8 cellular contexts compared by ENCODE assay signal in genomic region chrX:75273483-75273882, GRCh38. TPM values are rescaled to one million over a fixed set of nuclear protein-coding genes. Genes with fewer than 3 reads are reported as not detected.
DNase-seq lines count a peak whose midpoint lies in the region; ATAC-seq, FAIRE-seq and TF ChIP-seq lines count a peak whose summit lies in the region.

No MANE protein-coding gene starts in this region.

- H3K4ac ChIP-seq in mesenchymal stem cell (ENCODE audit: low read depth in 1 of 2, low read length in 2 of 2) = no peak overlapping the region

- no peaks in the 10 kb centered on the region for H3K9me3 ChIP-seq in CD4-positive, CD25-positive, alpha-beta regulatory T cell (ENCODE audit: control insufficient read depth in 2 of 2, low read length in 2 of 2)
- H3K9me3 ChIP-seq in mesenchymal stem cell (ENCODE audit: control insufficient read depth, low read length) = no peaks in the 10 kb centered on the region
- no peaks in the 10 kb centered on the region for H3K9me3 ChIP-seq in vagina

- H3K18ac ChIP-seq in mesenchymal stem cell (ENCODE audit: low read depth in 1 of 2, low read length in 2 of 2) = no peak overlapping the region

- no peak for TF ChIP-seq CTCF in vagina (IDR thresholded peaks at IDR 0.05)

- DNase-seq in CD4-positive, CD25-positive, alpha-beta regulatory T cell = no peak
- DNase-seq in LoVo (ENCODE audit: low spot score) = peak; percentile 0
- DNase-seq in caudate nucleus (lab: John Stamatoyannopoulos, UW) = peak in 2 of 61 donors; percentile 1 to 12
- DNase-seq in mesenchymal stem cell = peak; percentile 47
- DNase-seq in vagina (ENCODE audit: extremely low spot score in 2 of 2) = no peak
- no peak for DNase-seq in NCI-H2029 (lab: John Stamatoyannopoulos, UW)
- DNase-seq in GM12891 (ENCODE audit: insufficient read length, low spot score) = no peak

- peak overlapping the region; percentile 62 for H3K4me2 ChIP-seq in mesenchymal stem cell (ENCODE audit: low read length, poor library complexity, severe bottlenecking)

- no peak for FAIRE-seq in GM12891 (lab: Jason Lieb, UNC)

- H3K4me3 Mint-ChIP-seq in CD4-positive, CD25-positive, alpha-beta regulatory T cell = peak overlapping the region; percentile 90 to 97 (median 92)

- peaks cover 7 to 45% (median 26%) of the 10 kb centered on the region in 4 donors for H3K4me1 Mint-ChIP-seq in CD4-positive, CD25-positive, alpha-beta regulatory T cell

- H3K27ac Mint-ChIP-seq in CD4-positive, CD25-positive, alpha-beta regulatory T cell = peak overlapping the region; percentile 93 to 96 (median 96)

- H2AK5ac ChIP-seq in mesenchymal stem cell (ENCODE audit: low read length, severe bottlenecking) = no peak overlapping the region

- TF ChIP-seq POLR2A in vagina (IDR thresholded peaks at IDR 0.05) = no peak
- TF ChIP-seq POLR2A in GM12891 (IDR thresholded peaks at IDR 0.05; ENCODE audit: low read depth, low read length) = no peak

- peak; percentile 33 to 35 for ATAC-seq in CD4-positive, CD25-positive, alpha-beta regulatory T cell (ENCODE audit: low read depth in 2 of 2)
- ATAC-seq in GM21390 (IDR thresholded peaks at IDR 0.05; ENCODE audit: unreplicated experiment) = peak; percentile 12

- peak overlapping the region; percentile 87 for H3K4me3 ChIP-seq in CD4-positive, CD25-positive, alpha-beta regulatory T cell (ENCODE audit: low read depth, low read length)
- H3K4me3 ChIP-seq in mesenchymal stem cell (ENCODE audit: insufficient read depth in 1 of 2, low read depth in 1 of 2, low read length in 2 of 2) = peak overlapping the region in 1 of 2 experiments; percentile 90
- peak overlapping the region; percentile 53 to 58 for H3K4me3 ChIP-seq in vagina

- H3K27me3 ChIP-seq in CD4-positive, CD25-positive, alpha-beta regulatory T cell (ENCODE audit: control insufficient read depth, insufficient read depth, low read length) = no peaks in the 10 kb centered on the region
- H3K27me3 ChIP-seq in mesenchymal stem cell (ENCODE audit: control insufficient read depth in 1 of 2, insufficient read depth in 1 of 2, low read length in 2 of 2) = no peaks in the 10 kb centered on the region
- no peaks in the 10 kb centered on the region for H3K27me3 ChIP-seq in vagina

- peak overlapping the region; percentile 98 for H3K9ac ChIP-seq in mesenchymal stem cell (ENCODE audit: low read length)

- H3K36me3 ChIP-seq in CD4-positive, CD25-positive, alpha-beta regulatory T cell (ENCODE audit: control insufficient read depth, insufficient read depth, low read length) = no peaks in the 10 kb centered on the region
- H3K36me3 ChIP-seq in mesenchymal stem cell (ENCODE audit: control insufficient read depth in 1 of 2, insufficient read depth in 2 of 2, low read depth in 1 of 2, low read length in 2 of 2) = no peaks in the 10 kb centered on the region
- H3K36me3 ChIP-seq in vagina = no peaks in the 10 kb centered on the region

- no peak overlapping the region for H2BK5ac ChIP-seq in mesenchymal stem cell (ENCODE audit: low read depth, low read length, poor library complexity, severe bottlenecking)

- H3K23ac ChIP-seq in mesenchymal stem cell (ENCODE audit: low read length in 2 of 2) = no peak overlapping the region

- no peaks in the 10 kb centered on the region for H3K36me3 Mint-ChIP-seq in CD4-positive, CD25-positive, alpha-beta regulatory T cell

- 56% methylated on average over 6 of the region's 7 CpGs for WGBS in mesenchymal stem cell

- no peaks in the 10 kb centered on the region for H3K27me3 Mint-ChIP-seq in CD4-positive, CD25-positive, alpha-beta regulatory T cell

- H3K14ac ChIP-seq in mesenchymal stem cell (ENCODE audit: low read length in 2 of 2) = no peak overlapping the region

- H2BK12ac ChIP-seq in mesenchymal stem cell (ENCODE audit: low read length in 2 of 2) = no peak overlapping the region

- H4K91ac ChIP-seq in mesenchymal stem cell (ENCODE audit: low read length) = no peak overlapping the region

- no peak overlapping the region for H4K8ac ChIP-seq in mesenchymal stem cell (ENCODE audit: low read length)

- no peaks in the 10 kb centered on the region for H3K79me1 ChIP-seq in mesenchymal stem cell (replicated peaks; ENCODE audit: low read length, poor library complexity, severe bottlenecking)

- H3K4me1 ChIP-seq in CD4-positive, CD25-positive, alpha-beta regulatory T cell (ENCODE audit: control insufficient read depth, insufficient read depth, low read length, poor library complexity, severe bottlenecking) = peaks cover 31% of the 10 kb centered on the region
- H3K4me1 ChIP-seq in mesenchymal stem cell (ENCODE audit: control insufficient read depth, insufficient read depth, low read depth, low read length) (no peaks in the 10 kb centered on the region), vagina (no peaks in the 10 kb centered on the region)

- peak overlapping the region; percentile 5 for H2BK120ac ChIP-seq in mesenchymal stem cell (ENCODE audit: low read depth, low read length)

- H2BK15ac ChIP-seq in mesenchymal stem cell (ENCODE audit: low read depth, poor library complexity, severe bottlenecking) = no peak overlapping the region

- peak overlapping the region; percentile 91 for H3K27ac ChIP-seq in CD4-positive, CD25-positive, alpha-beta regulatory T cell (ENCODE audit: insufficient read depth, low read length, poor library complexity, severe bottlenecking)
- H3K27ac ChIP-seq in caudate nucleus (ENCODE audit: low read depth, low read length) = peak overlapping the region; percentile 50
- no peak overlapping the region for H3K27ac ChIP-seq in mesenchymal stem cell (ENCODE audit: low read length, poor library complexity, severe bottlenecking)
- H3K27ac ChIP-seq in vagina = peak overlapping the region; percentile 82

- peaks cover 0 to under 1% (median 0%) of the 10 kb centered on the region in 7 donors for H3K9me3 Mint-ChIP-seq in CD4-positive, CD25-positive, alpha-beta regulatory T cell

- H2AFZ ChIP-seq in mesenchymal stem cell (ENCODE audit: low read depth, low read length) = peak overlapping the region; percentile 1

- intact Hi-C loops in vagina (cut with DNase I) = no loop called here

TF ChIP-seq in GM12891, 5 proteins besides CTCF, POLR2A, EP300 and RAD21:
- no peak for TF ChIP-seq POU2F2 (IDR thresholded peaks at IDR 0.05; ENCODE audit: low read depth, low read length)
- no peak for TF ChIP-seq PAX5 (IDR thresholded peaks at IDR 0.05; ENCODE audit: insufficient read depth, low read length, severe bottlenecking)
- TF ChIP-seq TAF1 (IDR thresholded peaks at IDR 0.05; ENCODE audit: low read depth, low read length) = no peak
- TF ChIP-seq SPI1 (IDR thresholded peaks at IDR 0.05; ENCODE audit: low read depth, low read length) = no peak
- TF ChIP-seq POLR2AphosphoS5 (IDR thresholded peaks at IDR 0.05; ENCODE audit: low read depth, low read length) = no peak
TF ChIP-seq in GM12891: peak in this region for 0.

RNA-seq across cellular contexts. Expression of gene UPRT, which starts 0.4 kb away (rescaled TPM):
- total RNA-seq in CD4-positive, CD25-positive, alpha-beta regulatory T cell = 36.9 TPM
- polyA plus RNA-seq in CD4-positive, CD25-positive, alpha-beta regulatory T cell = 10 to 100 TPM; 23.0 to 25.5 (median 23.5) TPM
- polyA plus RNA-seq in mesenchymal stem cell (2013, experiment 1 of 2) = 5.4 TPM
- polyA plus RNA-seq in mesenchymal stem cell (2013, experiment 2 of 2) = 6.0 TPM
- 10.8 TPM for total RNA-seq in vagina
- polyA plus RNA-seq in GM12891 (2012; ENCODE audit: low read depth, missing spikeins) = 11.5 TPM

Comparison
In these comparisons a context has a peak if more than half of its experiments do, and no peak if none do; other contexts are left out.
1. DNase-seq: peak in LoVo (single experiment) and mesenchymal stem cell (single experiment); none in CD4-positive, CD25-positive, alpha-beta regulatory T cell (0 of 3), vagina (0 of 2), NCI-H2029 (single experiment) and GM12891 (single experiment).